In genomic region chr14:21860172-21860571, GRCh38 we compare ENCODE assay signal across 8 cellular contexts.
DNase-seq lines count a peak whose midpoint lies in the region; ATAC-seq and TF ChIP-seq lines count a peak whose summit lies in the region.

No MANE protein-coding gene starts in this region.

- DNase-seq in CD1c-positive myeloid dendritic cell (ENCODE audit: extremely low spot score) (peak; percentile 40), hepatocyte (ENCODE audit: low spot score) (no peak), coronary artery (ENCODE audit: low spot score) (no peak), NCI-H1436 treated with DMSO at 0.1 percent for 48 hours (lab: John Stamatoyannopoulos, UW) (no peak)
- peak; percentile 60 for DNase-seq in activated CD4-positive, alpha-beta T cell treated with anti-CD3 and anti-CD28 coated beads for 48 hours

- H2AFZ ChIP-seq in hepatocyte = no peak overlapping the region

- no peaks in the 10 kb centered on the region for H3K79me2 ChIP-seq in hepatocyte

- H3K4me3 ChIP-seq in HEK293 (ENCODE audit: low read depth, low read length) = no peak overlapping the region
- no peak overlapping the region for H3K4me3 ChIP-seq in hepatocyte
- H3K4me3 ChIP-seq in coronary artery = no peak overlapping the region

- no peak overlapping the region for H3K4me2 ChIP-seq in hepatocyte

- TF ChIP-seq CTCF in HEK293 (tag by site-specific recombination; IDR thresholded peaks at IDR 0.05) (no peak), hepatocyte (IDR thresholded peaks at IDR 0.05; ENCODE audit: poor library complexity) (peak; percentile 32), coronary artery (IDR thresholded peaks at IDR 0.05) (no peak)

- peaks cover 7% of the 10 kb centered on the region for H3K27me3 ChIP-seq in hepatocyte

- WGBS in hepatocyte (ENCODE audit: low lambda C conversion rate, missing lambda C conversion rate) = 70% methylated on average over 3 of the region's 3 CpGs

- ATAC-seq in HG03095 (IDR thresholded peaks at IDR 0.05; ENCODE audit: unreplicated experiment) = no peak
- ATAC-seq in GM21360 (IDR thresholded peaks at IDR 0.05; ENCODE audit: unreplicated experiment) = no peak

- CTCF ChIA-PET in HEK293 (lab: Yijun Ruan, JAX) = interaction anchor here (0.6 to 2.6 kb wide), 10 partner anchors 8 to 137 kb away, joined by 3 to 22 read pairs (median 6); no protein-coding TSS in a partner anchor

- H3K9me3 ChIP-seq in HEK293 (ENCODE audit: control insufficient read depth, insufficient read depth, low read depth, low read length) (no peaks in the 10 kb centered on the region), hepatocyte (ENCODE audit: low read depth) (no peaks in the 10 kb centered on the region)

- H3K36me3 ChIP-seq in HEK293 (ENCODE audit: control insufficient read depth in 2 of 2, insufficient read depth in 1 of 2, low read length in 2 of 2) (no peaks in the 10 kb centered on the region), hepatocyte (replicated peaks; ENCODE audit: insufficient read depth, low read depth) (no peaks in the 10 kb centered on the region)

- POLR2A ChIA-PET in HEK293 (lab: Yijun Ruan, JAX) = no interaction called here

- no peaks in the 10 kb centered on the region for H3K9me2 ChIP-seq in hepatocyte (replicated peaks; ENCODE audit: insufficient read depth)

- H3K4me1 ChIP-seq in HEK293 (ENCODE audit: control insufficient read depth, insufficient read depth, low read length) (no peaks in the 10 kb centered on the region), hepatocyte (ENCODE audit: insufficient read depth) (no peaks in the 10 kb centered on the region)

- H3K27ac ChIP-seq in HEK293 (ENCODE audit: extremely low read depth, low read depth, low read length) = no peak overlapping the region
- no peak overlapping the region for H3K27ac ChIP-seq in hepatocyte
- H3K27ac ChIP-seq in coronary artery = no peak overlapping the region

- no peaks in the 10 kb centered on the region for H4K20me1 ChIP-seq in hepatocyte (ENCODE audit: insufficient read depth, poor library complexity, severe bottlenecking)

TF ChIP-seq in HEK293, 187 proteins besides CTCF, POLR2A, EP300 and RAD21:
- TF ChIP-seq ZNF654 (tag by site-specific recombination; IDR thresholded peaks at IDR 0.05; ENCODE audit: low read depth) (peak; percentile 14; the same call in 1 of the 2 replicates), ZNF580 (tag by site-specific recombination; IDR thresholded peaks at IDR 0.05) (peak; percentile 72; the same call in 1 of the 2 replicates), ZNF138 (tag by site-specific recombination; IDR thresholded peaks at IDR 0.05; ENCODE audit: borderline replicate concordance) (no peak)
TF ChIP-seq in HEK293: peak in this region for 2.

Comparison
In these comparisons a context has a peak if more than half of its experiments do, and no peak if none do; other contexts are left out.
1. DNase-seq: peak in CD1c-positive myeloid dendritic cell (single experiment) and activated CD4-positive, alpha-beta T cell treated with anti-CD3 and anti-CD28 coated beads for 48 hours (single experiment); none in hepatocyte (single experiment), coronary artery (single experiment) and NCI-H1436 treated with DMSO at 0.1 percent for 48 hours (single experiment).